Comparison of ENCODE assay signal across 8 cellular contexts in the genomic region with DNA sequence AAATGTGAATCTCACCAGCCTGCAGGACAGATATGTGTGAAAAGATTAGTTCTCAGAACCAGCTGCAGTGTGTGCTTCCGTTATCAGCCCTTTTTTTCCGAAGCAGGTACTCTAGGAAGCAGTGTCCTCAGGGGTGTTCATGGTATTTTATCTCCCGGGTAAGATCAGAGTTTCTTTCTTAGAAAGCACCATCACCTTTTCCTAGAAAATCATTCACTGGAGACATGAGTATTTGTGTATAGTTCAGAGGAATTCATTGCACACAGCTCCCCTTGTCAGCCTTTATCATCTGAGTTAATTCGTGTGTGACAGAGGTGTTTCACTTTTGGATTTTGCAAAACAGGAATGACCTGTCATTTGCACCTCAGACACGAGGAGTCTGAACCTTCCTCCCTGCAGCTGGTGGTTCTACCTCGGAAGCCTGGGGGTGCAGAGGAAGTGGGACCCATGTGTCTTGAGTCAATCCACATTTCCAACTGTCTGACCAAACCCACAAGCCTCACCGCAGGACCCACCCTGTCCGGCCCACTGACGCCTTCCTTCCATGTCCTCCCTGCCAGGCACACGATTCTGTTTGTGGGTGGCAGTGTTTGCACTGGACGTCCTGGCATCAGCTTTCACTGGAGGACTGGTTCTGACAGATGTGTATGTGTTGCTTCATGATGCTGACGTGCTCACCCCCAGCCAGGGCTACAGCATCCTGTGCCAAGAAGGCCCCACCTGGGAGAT.
DNase-seq lines count a peak whose midpoint lies in the region; ATAC-seq and TF ChIP-seq lines count a peak whose summit lies in the region.

No MANE protein-coding gene starts in this region.

- no peak overlapping the region for H3K56ac ChIP-seq in IMR-90 (ENCODE audit: extremely low read depth, insufficient read depth, low read length)

- no peak overlapping the region for H2AK9ac ChIP-seq in IMR-90 (replicated peaks; ENCODE audit: low read depth, low read length, poor library complexity)

- peak overlapping the region; percentile 21; the same call in 1 of the 3 replicates for H2BK15ac ChIP-seq in IMR-90 (ENCODE audit: low read depth, low read length)

- no peak overlapping the region for H3K18ac ChIP-seq in IMR-90 (ENCODE audit: low read depth, low read length)

- H3K4me3 ChIP-seq in IMR-90 (ENCODE audit: insufficient read depth, low read depth, low read length) (no peak overlapping the region), right cardiac atrium (ENCODE audit: low read length) (no peak overlapping the region)

- dilution Hi-C loops in IMR-90 (cut with HindIII; ENCODE audit: low sequenced_read_pairs, unreplicated experiment): no loop called here

- BruUV-seq in IMR-90 (replicated peaks; lab: Mats Ljungman, UMichigan): no TSS peak

- TF ChIP-seq CTCF in IMR-90 (conservative IDR thresholded peaks at IDR 0.05; ENCODE audit: low read depth, low read length): no peak

- POLR2A ChIA-PET in IMR-90 (lab: Charles Lee; ENCODE audit: unreplicated experiment): interaction anchor here (0.6 kb wide), 1 partner anchor 204 kb away, joined by 3 read pairs; a partner anchor contains a TSS

- no peak for ATAC-seq in IMR-90 (ENCODE audit: low read depth)
- no peak for ATAC-seq in right cardiac atrium

- peak overlapping the region; percentile 21; the same call in 1 of the 2 replicates for H2BK120ac ChIP-seq in IMR-90 (ENCODE audit: low read depth, low read length)

- H3K9me3 Mint-ChIP-seq in activated T-helper 1 cell treated with anti-CD3 and anti-CD28 coated beads, Interleukin-12 subunit alpha, Interleukin-12 subunit beta, Interleukin-2, Interleukin-4 antibody, amounts not matched to agents 30 ng/mL and 10 ng/mL and 1 ng/mL, durations not matched to agents 14 hours and 24 hours and 36 hours: no peaks in the 10 kb centered on the region

- peak overlapping the region; percentile 39; the same call in 1 of the 2 replicates for H4K91ac ChIP-seq in IMR-90 (ENCODE audit: insufficient read depth, low read depth, low read length)

- H4K5ac ChIP-seq in IMR-90 (ENCODE audit: low read depth, low read length): no peak overlapping the region; the same call in 1 of the 2 replicates

- in situ Hi-C loops in IMR-90 (cut with MboI; ENCODE audit: low sequenced_read_pairs): no loop called here

- H3K27me3 ChIP-seq in IMR-90 (ENCODE audit: control insufficient read depth, insufficient read depth, low read length) (no peaks in the 10 kb centered on the region), right cardiac atrium (ENCODE audit: control insufficient read depth, insufficient read depth) (no peaks in the 10 kb centered on the region)

- H2BK20ac ChIP-seq in IMR-90 (ENCODE audit: low read depth, low read length): no peak overlapping the region

- CTCF ChIA-PET in IMR-90 (lab: Yijun Ruan, JAX): no interaction called here

- H3K4me1 Mint-ChIP-seq in activated T-helper 1 cell treated with anti-CD3 and anti-CD28 coated beads, Interleukin-12 subunit alpha, Interleukin-12 subunit beta, Interleukin-2, Interleukin-4 antibody, amounts not matched to agents 30 ng/mL and 10 ng/mL and 1 ng/mL, durations not matched to agents 14 hours and 24 hours and 36 hours (ENCODE audit: low read depth): peaks cover 67% of the 10 kb centered on the region

- H2AFZ ChIP-seq in IMR-90 (replicated peaks; ENCODE audit: low read length, poor library complexity): no peak overlapping the region

- H3K14ac ChIP-seq in IMR-90 (replicated peaks; ENCODE audit: low read depth, low read length): no peak overlapping the region

- H2BK5ac ChIP-seq in IMR-90 (ENCODE audit: low read depth, low read length, poor library complexity, severe bottlenecking): no peak overlapping the region

- TF ChIP-seq POLR2A in IMR-90 (IDR thresholded peaks at IDR 0.05; ENCODE audit: low read depth, low read length): no peak

- no peak overlapping the region for H3K9ac ChIP-seq in IMR-90 (ENCODE audit: low read depth, low read length)

- DNase-seq in activated gamma-delta T cell treated with Interleukin-2 at 50 U/mL for 16 hours: peak; percentile 22
- no peak for DNase-seq in activated gamma-delta T cell (lab: John Stamatoyannopoulos, UW)
- DNase-seq in IMR-90: no peak
- peak; percentile 75 for DNase-seq in activated T-helper 1 cell treated with anti-CD3 and anti-CD28 coated beads, Interleukin-12 subunit alpha, Interleukin-12 subunit beta, Interleukin-2, Interleukin-4 antibody, amounts not matched to agents 30 ng/mL and 10 ng/mL and 1 ng/mL, durations not matched to agents 14 hours and 24 hours and 36 hours (ENCODE audit: low spot score)
- peak; percentile 12 to 78 (median 22) for DNase-seq in stimulated activated CD4-positive, alpha-beta T cell treated with anti-CD3 and anti-CD28 coated beads, TNF-alpha, amount 100 ng/mL, for 24 hours (ENCODE audit: low read depth in 3 of 3)
- no peak for DNase-seq in NCI-H2107 treated with DMSO at 0.1 percent for 48 hours (lab: John Stamatoyannopoulos, UW; ENCODE audit: unreplicated experiment)
- DNase-seq in H4 (ENCODE audit: low spot score): no peak
- DNase-seq in right cardiac atrium: no peak

- H2AK5ac ChIP-seq in IMR-90 (ENCODE audit: low read depth, low read length): peak overlapping the region; percentile 56; the same call in 1 of the 2 replicates

- peaks cover 30% of the 10 kb centered on the region for H3K9me1 ChIP-seq in IMR-90 (ENCODE audit: insufficient read depth, low read length)

- no peaks in the 10 kb centered on the region for H3K9me3 ChIP-seq in IMR-90 (ENCODE audit: control insufficient read depth, insufficient read depth, low read length)
- no peaks in the 10 kb centered on the region for H3K9me3 ChIP-seq in right cardiac atrium (ENCODE audit: control insufficient read depth, low read length)

- no peak overlapping the region for H4K8ac ChIP-seq in IMR-90 (ENCODE audit: low read depth in 2 of 2, low read length in 2 of 2)

- intact Hi-C loops in IMR-90 (cut with micrococcal nuclease): no loop called here
- intact Hi-C loops in activated T-helper 1 cell treated with anti-CD3 and anti-CD28 coated beads, Interleukin-12 subunit alpha, Interleukin-12 subunit beta, Interleukin-2, Interleukin-4 antibody, amounts not matched to agents 30 ng/mL and 10 ng/mL and 1 ng/mL, durations not matched to agents 14 hours and 24 hours and 36 hours (cut with micrococcal nuclease): loop anchor here (1.0 to 2.0 kb wide), 14 partner anchors 20 to 303 kb away; no protein-coding TSS in a partner anchor
- intact Hi-C loops in right cardiac atrium (cut with DNase I): no loop called here

- no peak overlapping the region for H3K27ac ChIP-seq in IMR-90 (ENCODE audit: insufficient read depth, low read length)
- no peak overlapping the region for H3K27ac ChIP-seq in right cardiac atrium (ENCODE audit: low read length)

- no CpG with 5 or more reads among the region's 12 CpGs for WGBS in IMR-90 (ENCODE audit: extremely low coverage in 2 of 2, insufficient read length in 1 of 2), 2 experiments
- 80% methylated on average over 12 of the region's 12 CpGs for WGBS in right cardiac atrium

- H4K20me1 ChIP-seq in IMR-90 (ENCODE audit: insufficient read depth, low read length): no peaks in the 10 kb centered on the region

- H3K79me1 ChIP-seq in IMR-90 (ENCODE audit: low read depth in 1 of 2, low read length in 2 of 2): peaks cover 3 to 17% of the 10 kb centered on the region in 2 experiments; a peak in 1 of 4 replicates

- H3K27ac Mint-ChIP-seq in activated T-helper 1 cell treated with anti-CD3 and anti-CD28 coated beads, Interleukin-12 subunit alpha, Interleukin-12 subunit beta, Interleukin-2, Interleukin-4 antibody, amounts not matched to agents 30 ng/mL and 10 ng/mL and 1 ng/mL, durations not matched to agents 14 hours and 24 hours and 36 hours: peak overlapping the region; percentile 83

- peak overlapping the region; percentile 60 for H3K4me3 Mint-ChIP-seq in activated T-helper 1 cell treated with anti-CD3 and anti-CD28 coated beads, Interleukin-12 subunit alpha, Interleukin-12 subunit beta, Interleukin-2, Interleukin-4 antibody, amounts not matched to agents 30 ng/mL and 10 ng/mL and 1 ng/mL, durations not matched to agents 14 hours and 24 hours and 36 hours

- no peak overlapping the region for H3K23ac ChIP-seq in IMR-90 (ENCODE audit: low read depth, low read length)

- H3K4me2 ChIP-seq in IMR-90 (ENCODE audit: low read depth, low read length): no peak overlapping the region

- H3K4ac ChIP-seq in IMR-90 (ENCODE audit: low read depth, low read length): peak overlapping the region; percentile 4; the same call in 1 of the 2 replicates

- H3K4me1 ChIP-seq in IMR-90 (ENCODE audit: control insufficient read depth, insufficient read depth, low read length) (peaks cover 17% of the 10 kb centered on the region), right cardiac atrium (ENCODE audit: control insufficient read depth, insufficient read depth, low read length) (peaks cover 3% of the 10 kb centered on the region)

- H3K27me3 Mint-ChIP-seq in activated T-helper 1 cell treated with anti-CD3 and anti-CD28 coated beads, Interleukin-12 subunit alpha, Interleukin-12 subunit beta, Interleukin-2, Interleukin-4 antibody, amounts not matched to agents 30 ng/mL and 10 ng/mL and 1 ng/mL, durations not matched to agents 14 hours and 24 hours and 36 hours (ENCODE audit: insufficient read depth): no peaks in the 10 kb centered on the region

- H3K36me3 Mint-ChIP-seq in activated T-helper 1 cell treated with anti-CD3 and anti-CD28 coated beads, Interleukin-12 subunit alpha, Interleukin-12 subunit beta, Interleukin-2, Interleukin-4 antibody, amounts not matched to agents 30 ng/mL and 10 ng/mL and 1 ng/mL, durations not matched to agents 14 hours and 24 hours and 36 hours (ENCODE audit: low read depth): peaks cover 44% of the 10 kb centered on the region

- no peak for TF ChIP-seq RAD21 in IMR-90 (IDR thresholded peaks at IDR 0.05; ENCODE audit: low read length)

- H3K36me3 ChIP-seq in IMR-90 (ENCODE audit: control insufficient read depth, insufficient read depth, low read length): peaks cover 22% of the 10 kb centered on the region

TF ChIP-seq in IMR-90, 13 proteins besides CTCF, POLR2A, EP300 and RAD21:
- TF ChIP-seq CHD1 (IDR thresholded peaks at IDR 0.05; ENCODE audit: low read depth, low read length) (no peak), SMC3 (IDR thresholded peaks at IDR 0.05; ENCODE audit: low read depth, low read length) (no peak), MAFK (IDR thresholded peaks at IDR 0.05; ENCODE audit: low read depth, low read length) (no peak), FOS (IDR thresholded peaks at IDR 0.05; ENCODE audit: low read depth, low read length) (no peak), BHLHE40 (IDR thresholded peaks at IDR 0.05; ENCODE audit: low read depth, low read length) (no peak), RFX5 (IDR thresholded peaks at IDR 0.05; ENCODE audit: low read depth, low read length) (no peak)
- TF ChIP-seq, protein P1, sequence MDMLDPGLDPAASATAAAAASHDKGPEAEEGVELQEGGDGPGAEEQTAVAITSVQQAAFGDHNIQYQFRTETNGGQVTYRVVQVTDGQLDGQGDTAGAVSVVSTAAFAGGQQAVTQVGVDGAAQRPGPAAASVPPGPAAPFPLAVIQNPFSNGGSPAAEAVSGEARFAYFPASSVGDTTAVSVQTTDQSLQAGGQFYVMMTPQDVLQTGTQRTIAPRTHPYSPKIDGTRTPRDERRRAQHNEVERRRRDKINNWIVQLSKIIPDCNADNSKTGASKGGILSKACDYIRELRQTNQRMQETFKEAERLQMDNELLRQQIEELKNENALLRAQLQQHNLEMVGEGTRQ (IDR thresholded peaks at IDR 0.05; ENCODE audit: low read depth, low read length): no peak

Comparison
In these comparisons a context has a peak if more than half of its experiments do, and no peak if none do; other contexts are left out.
1. DNase-seq: peak in activated gamma-delta T cell treated with Interleukin-2 at 50 U/mL for 16 hours (single experiment), activated T-helper 1 cell treated with anti-CD3 and anti-CD28 coated beads, Interleukin-12 subunit alpha, Interleukin-12 subunit beta, Interleukin-2, Interleukin-4 antibody, amounts not matched to agents 30 ng/mL and 10 ng/mL and 1 ng/mL, durations not matched to agents 14 hours and 24 hours and 36 hours (single experiment) and stimulated activated CD4-positive, alpha-beta T cell treated with anti-CD3 and anti-CD28 coated beads, TNF-alpha, amount 100 ng/mL, for 24 hours (3 of 3); none in activated gamma-delta T cell (single experiment), IMR-90 (single experiment), NCI-H2107 treated with DMSO at 0.1 percent for 48 hours (single experiment), H4 (single experiment) and right cardiac atrium (0 of 3).